12 cellular contexts compared by ENCODE assay signal in the genomic region with DNA sequence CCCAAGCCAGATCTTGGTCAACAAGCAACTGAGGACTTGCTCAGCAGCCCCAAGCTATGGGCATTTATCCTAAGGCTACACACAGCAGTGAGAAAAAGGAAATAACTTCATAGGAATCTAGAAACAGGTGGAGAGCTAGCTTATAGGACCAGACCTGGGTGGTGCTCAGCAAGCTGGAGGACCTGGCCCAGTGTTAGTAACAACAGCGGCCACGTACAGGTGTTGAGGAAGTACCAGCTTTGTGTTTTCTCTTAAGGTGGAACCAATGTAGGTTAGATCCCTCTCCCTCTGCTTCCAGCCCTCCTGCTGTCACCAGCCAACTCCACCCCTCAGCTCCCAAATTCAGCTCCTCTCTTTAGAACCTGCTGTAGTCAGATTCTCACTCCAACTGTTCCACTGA. TPM values are rescaled to one million over a fixed set of nuclear protein-coding genes. Genes with fewer than 3 reads are reported as not detected.
DNase-seq lines count a peak whose midpoint lies in the region; ATAC-seq and TF ChIP-seq lines count a peak whose summit lies in the region.
"Had no signal": no experiment of that assay in that cellular context is flagged by ENCODE, and none has a peak within 500 bp of the region (broad histone marks: within the 10 kb centered on the region; RNA-seq: fewer than 3 reads in every experiment).

No MANE protein-coding gene starts in this region.

- peak overlapping the region; percentile 52 for H3K27ac Mint-ChIP-seq in activated naive CD4-positive, alpha-beta T cell treated with anti-CD3 and anti-CD28 coated beads for 36 hours
- H3K27ac Mint-ChIP-seq in stimulated activated memory B cell treated with anti-CD40 and anti-IgM and Interleukin-4, amounts not matched to agents 10 μg/mL and 1 μg/mL and 100 μg/mL, for 72 hours: peak overlapping the region; percentile 30

- no peak for TF ChIP-seq CTCF in RWPE2 (IDR thresholded peaks at IDR 0.05; ENCODE audit: poor library complexity, severe bottlenecking)
- TF ChIP-seq CTCF in lung (IDR thresholded peaks at IDR 0.05; ENCODE audit: control extremely low read depth, extremely low read depth): no peak

- H3K4me1 ChIP-seq in RWPE2 (ENCODE audit: insufficient read depth, poor library complexity, severe bottlenecking) (peaks cover 42% of the 10 kb centered on the region), lung (ENCODE audit: control insufficient read depth in 2 of 2, insufficient read depth in 2 of 2, low read length in 2 of 2) (peaks cover 30 to 32% of the 10 kb centered on the region in 2 donors)

- H3K4me3 ChIP-seq in RWPE2 (ENCODE audit: severe bottlenecking) (no peak overlapping the region), lung (no peak overlapping the region)

- ATAC-seq in RWPE2 (ENCODE audit: low read depth): no peak
- no peak for ATAC-seq in lung (ENCODE audit: insufficient read depth, low FRiP score)
- no peak for ATAC-seq in stimulated activated memory B cell treated with anti-CD40 and anti-IgM and Interleukin-4, amounts not matched to agents 10 μg/mL and 1 μg/mL and 100 μg/mL, for 72 hours
- ATAC-seq in GM19452 (IDR thresholded peaks at IDR 0.05; ENCODE audit: unreplicated experiment): no peak
- no peak for ATAC-seq in GM19328 (IDR thresholded peaks at IDR 0.05; ENCODE audit: unreplicated experiment)

- H3K4me3 Mint-ChIP-seq in activated naive CD4-positive, alpha-beta T cell treated with anti-CD3 and anti-CD28 coated beads for 36 hours: no peak overlapping the region
- H3K4me3 Mint-ChIP-seq in stimulated activated memory B cell treated with anti-CD40 and anti-IgM and Interleukin-4, amounts not matched to agents 10 μg/mL and 1 μg/mL and 100 μg/mL, for 72 hours: no peak overlapping the region

- CTCF ChIA-PET in activated naive CD4-positive, alpha-beta T cell treated with anti-CD3 and anti-CD28 coated beads for 36 hours (lab: Charles Lee): interaction anchor here (1.2 to 1.7 kb wide), 3 partner anchors 9 to 27 kb away, joined by 3 to 8 read pairs (median 4); no protein-coding TSS in a partner anchor

- DNase-seq in activated naive CD4-positive, alpha-beta T cell treated with anti-CD3 and anti-CD28 coated beads for 36 hours: no peak
- no peak for DNase-seq in activated naive CD4-positive, alpha-beta T cell treated with anti-CD3 and anti-CD28 coated beads, Interleukin-2, amount 50 U/mL, for 16 hours
- DNase-seq in RWPE2 (ENCODE audit: low spot score) (peak; percentile 9), lung (ENCODE audit: low spot score) (no peak), NCI-H774 (lab: John Stamatoyannopoulos, UW) (no peak)
- DNase-seq: DMS79 treated with DMSO at 0.1 percent for 48 hours; effector CD4-positive, alpha-beta T cell; NCI-H1694 treated with DMSO at 0.1 percent for 48 hours; SHP77 had no signal

- H3K9me3 ChIP-seq in RWPE2 (ENCODE audit: severe bottlenecking) (no peaks in the 10 kb centered on the region), lung (ENCODE audit: control insufficient read depth in 2 of 2, insufficient read depth in 1 of 2, low read length in 1 of 2) (no peaks in the 10 kb centered on the region)

- peaks cover 17% of the 10 kb centered on the region for H3K36me3 Mint-ChIP-seq in activated naive CD4-positive, alpha-beta T cell treated with anti-CD3 and anti-CD28 coated beads for 36 hours (ENCODE audit: low read depth)
- peaks cover 13% of the 10 kb centered on the region for H3K36me3 Mint-ChIP-seq in stimulated activated memory B cell treated with anti-CD40 and anti-IgM and Interleukin-4, amounts not matched to agents 10 μg/mL and 1 μg/mL and 100 μg/mL, for 72 hours

- WGBS in lung, 2 donors: 76 to 83% methylated on average over 2 of the region's 2 CpGs

- intact Hi-C loops in activated naive CD4-positive, alpha-beta T cell treated with anti-CD3 and anti-CD28 coated beads for 36 hours (cut with micrococcal nuclease): no loop called here

- peaks cover 61% of the 10 kb centered on the region for H3K4me1 Mint-ChIP-seq in activated naive CD4-positive, alpha-beta T cell treated with anti-CD3 and anti-CD28 coated beads for 36 hours (ENCODE audit: low read depth)
- H3K4me1 Mint-ChIP-seq in stimulated activated memory B cell treated with anti-CD40 and anti-IgM and Interleukin-4, amounts not matched to agents 10 μg/mL and 1 μg/mL and 100 μg/mL, for 72 hours: peaks cover 65% of the 10 kb centered on the region

- no peaks in the 10 kb centered on the region for H3K27me3 Mint-ChIP-seq in activated naive CD4-positive, alpha-beta T cell treated with anti-CD3 and anti-CD28 coated beads for 36 hours (ENCODE audit: low read depth)
- no peaks in the 10 kb centered on the region for H3K27me3 Mint-ChIP-seq in stimulated activated memory B cell treated with anti-CD40 and anti-IgM and Interleukin-4, amounts not matched to agents 10 μg/mL and 1 μg/mL and 100 μg/mL, for 72 hours

- no peaks in the 10 kb centered on the region for H3K9me3 Mint-ChIP-seq in activated naive CD4-positive, alpha-beta T cell treated with anti-CD3 and anti-CD28 coated beads for 36 hours
- no peaks in the 10 kb centered on the region for H3K9me3 Mint-ChIP-seq in stimulated activated memory B cell treated with anti-CD40 and anti-IgM and Interleukin-4, amounts not matched to agents 10 μg/mL and 1 μg/mL and 100 μg/mL, for 72 hours

- H3K27ac ChIP-seq in RWPE2 (ENCODE audit: poor library complexity, severe bottlenecking) (peak overlapping the region; percentile 81), lung (ENCODE audit: low read depth in 1 of 2, low read length in 1 of 2) (peak overlapping the region; percentile 68 to 76)

- H3K36me3 ChIP-seq in RWPE2 (ENCODE audit: low read depth) (no peaks in the 10 kb centered on the region), lung (ENCODE audit: control insufficient read depth in 2 of 2, insufficient read depth in 2 of 2, low read length in 2 of 2) (peaks cover 0 to 8% of the 10 kb centered on the region in 2 donors)

- H3K27me3 ChIP-seq in RWPE2 (ENCODE audit: insufficient read depth, poor library complexity, severe bottlenecking) (no peaks in the 10 kb centered on the region), lung (ENCODE audit: control insufficient read depth, insufficient read depth) (no peaks in the 10 kb centered on the region)

RNA-seq across cellular contexts. Expression of gene IRF1, which starts 43.4 kb away (rescaled TPM):
- total RNA-seq in activated naive CD4-positive, alpha-beta T cell treated with anti-CD3 and anti-CD28 coated beads for 36 hours: 10 to 100 TPM; 84.3 to 88.4 TPM
- 10 to 100 TPM; 53.8 to 83.2 TPM for total RNA-seq in lung
- polyA plus RNA-seq in lung: 100 to 1,000 TPM in 1 of 2 donors, 10 to 100 TPM in 1; 32.9 to 141 TPM
